1 cellular context compared by ENCODE assay signal in the genomic region with DNA sequence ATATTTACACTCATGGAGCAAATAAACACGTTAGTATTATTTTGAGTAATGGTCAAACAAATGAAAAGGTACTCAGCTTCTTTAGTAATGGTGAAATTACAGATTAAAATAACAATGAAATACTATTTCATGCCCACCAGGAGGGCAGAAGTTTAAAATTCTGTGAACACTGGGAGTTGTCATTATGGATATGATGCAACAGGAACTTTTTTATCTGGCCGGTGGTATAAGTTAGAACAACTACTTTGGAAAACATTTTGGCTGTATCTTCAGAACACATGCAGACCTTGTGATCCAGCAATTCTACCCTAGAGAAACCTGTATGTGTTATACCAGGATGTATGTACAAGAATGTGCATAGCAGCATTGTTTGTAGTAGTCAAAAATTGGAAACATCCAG.
TF ChIP-seq lines count a peak whose summit lies in the region.

No MANE protein-coding gene starts in this region.

TF ChIP-seq in WTC11, 78 proteins besides CTCF, POLR2A, EP300 and RAD21 (continued from another document):
- TF ChIP-seq, protein P1, sequence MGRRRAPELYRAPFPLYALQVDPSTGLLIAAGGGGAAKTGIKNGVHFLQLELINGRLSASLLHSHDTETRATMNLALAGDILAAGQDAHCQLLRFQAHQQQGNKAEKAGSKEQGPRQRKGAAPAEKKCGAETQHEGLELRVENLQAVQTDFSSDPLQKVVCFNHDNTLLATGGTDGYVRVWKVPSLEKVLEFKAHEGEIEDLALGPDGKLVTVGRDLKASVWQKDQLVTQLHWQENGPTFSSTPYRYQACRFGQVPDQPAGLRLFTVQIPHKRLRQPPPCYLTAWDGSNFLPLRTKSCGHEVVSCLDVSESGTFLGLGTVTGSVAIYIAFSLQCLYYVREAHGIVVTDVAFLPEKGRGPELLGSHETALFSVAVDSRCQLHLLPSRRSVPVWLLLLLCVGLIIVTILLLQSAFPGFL (CRISPR knock-in tag; IDR thresholded peaks at IDR 0.05; ENCODE audit: borderline replicate concordance): no peak
- TF ChIP-seq JUN (CRISPR knock-in tag; IDR thresholded peaks at IDR 0.05) (no peak), ZNF219 (CRISPR knock-in tag; IDR thresholded peaks at IDR 0.05; ENCODE audit: borderline replicate concordance) (no peak), TEAD4 (CRISPR knock-in tag; IDR thresholded peaks at IDR 0.05) (no peak)
